20 cellular contexts compared by ENCODE assay signal in genomic region chr1:117904485-117904884, GRCh38. TPM values are rescaled to one million over a fixed set of nuclear protein-coding genes. Genes with fewer than 3 reads are reported as not detected.
DNase-seq lines count a peak whose midpoint lies in the region; ATAC-seq and TF ChIP-seq lines count a peak whose summit lies in the region.
"Had no signal": no experiment of that assay in that cellular context is flagged by ENCODE, and none has a peak within 500 bp of the region (broad histone marks: within the 10 kb centered on the region; RNA-seq: fewer than 3 reads in every experiment).

No MANE protein-coding gene starts in this region.

- intact Hi-C loops in right lobe of liver (cut with DNase I): no loop called here

- no peak for DNase-seq in activated naive CD8-positive, alpha-beta T cell treated with anti-CD3 and anti-CD28 coated beads, Interleukin-2, amount 50 U/mL, for 24 hours
- DNase-seq in activated naive CD8-positive, alpha-beta T cell treated with anti-CD3 and anti-CD28 coated beads for 36 hours: no peak
- DNase-seq in stimulated activated naive CD8-positive, alpha-beta T cell treated with anti-CD3 and anti-CD28 coated beads, Interleukin-15, Interleukin-2, amounts not matched to agents 100 U/mL and 50 U/mL, for 24 hours: no peak
- DNase-seq in T-helper 17 cell (no peak), right lobe of liver (peak in 1 of 3 donors; percentile 53), NCI-H1694 treated with DMSO at 0.1 percent for 48 hours (lab: John Stamatoyannopoulos, UW) (no peak)
- DNase-seq: AML-193; Caco-2; Calu3; CD4-positive, alpha-beta T cell; CD8-positive, alpha-beta T cell; DMS79 treated with DMSO at 0.1 percent for 48 hours; GF-D8 had no signal

- H3K4me3 ChIP-seq in right lobe of liver: no peak overlapping the region
- H3K4me3 ChIP-seq: A549; BLaER1 treated with 17β-estradiol and CSF1 and Interleukin-3, amounts not matched to agents 10 nM and 100 nM had no signal

- H3K9me3 ChIP-seq in T-helper 17 cell (ENCODE audit: control insufficient read depth, low read length, poor library complexity, severe bottlenecking) (no peaks in the 10 kb centered on the region), right lobe of liver (no peaks in the 10 kb centered on the region)
- H3K9me3 ChIP-seq: A549; BLaER1 treated with 17β-estradiol and CSF1 and Interleukin-3, amounts not matched to agents 10 nM and 100 nM; Caco-2 had no signal

- no peaks in the 10 kb centered on the region for H3K27me3 Mint-ChIP-seq in activated naive CD8-positive, alpha-beta T cell treated with anti-CD3 and anti-CD28 coated beads, Interleukin-2, amount 50 U/mL, for 24 hours
- no peaks in the 10 kb centered on the region for H3K27me3 Mint-ChIP-seq in activated naive CD8-positive, alpha-beta T cell treated with anti-CD3 and anti-CD28 coated beads for 36 hours
- no peaks in the 10 kb centered on the region for H3K27me3 Mint-ChIP-seq in stimulated activated naive CD8-positive, alpha-beta T cell treated with anti-CD3 and anti-CD28 coated beads, Interleukin-15, Interleukin-2, amounts not matched to agents 100 ng/mL and 50 ng/mL, for 24 hours
- H3K27me3 Mint-ChIP-seq in T-helper 17 cell: no peaks in the 10 kb centered on the region
- H3K27me3 Mint-ChIP-seq: B cell; CD4-positive, alpha-beta T cell had no signal

- no peaks in the 10 kb centered on the region for H3K27me3 ChIP-seq in right lobe of liver
- H3K27me3 ChIP-seq: BLaER1 treated with 17β-estradiol and CSF1 and Interleukin-3, amounts not matched to agents 10 nM and 100 nM had no signal

- H3K36me3 ChIP-seq in right lobe of liver: peaks cover 0 to 20% (median 10%) of the 10 kb centered on the region in 4 donors

- TF ChIP-seq CTCF in right lobe of liver (IDR thresholded peaks at IDR 0.05): no peak

- peaks cover 0 to 15% (median 4%) of the 10 kb centered on the region in 4 donors for H3K4me1 ChIP-seq in right lobe of liver
- H3K4me1 ChIP-seq: A549; BLaER1 treated with 17β-estradiol and CSF1 and Interleukin-3, amounts not matched to agents 10 nM and 100 nM; Caco-2 had no signal

- H3K27ac ChIP-seq in right lobe of liver: no peak overlapping the region
- H3K27ac ChIP-seq: 22Rv1; A549; BLaER1 treated with 17β-estradiol and CSF1 and Interleukin-3, amounts not matched to agents 10 nM and 100 nM; C4-2B had no signal

- 69% methylated on average over 3 of the region's 3 CpGs for WGBS in right lobe of liver (ENCODE audit: insufficient coverage, low coverage, low lambda C conversion rate, missing lambda C conversion rate)

- peak overlapping the region; percentile 3 for H3K27ac Mint-ChIP-seq in activated naive CD8-positive, alpha-beta T cell treated with anti-CD3 and anti-CD28 coated beads, Interleukin-2, amount 50 U/mL, for 24 hours
- no peak overlapping the region for H3K27ac Mint-ChIP-seq in activated naive CD8-positive, alpha-beta T cell treated with anti-CD3 and anti-CD28 coated beads for 36 hours
- H3K27ac Mint-ChIP-seq in stimulated activated naive CD8-positive, alpha-beta T cell treated with anti-CD3 and anti-CD28 coated beads, Interleukin-15, Interleukin-2, amounts not matched to agents 100 ng/mL and 50 ng/mL, for 24 hours: peak overlapping the region; percentile 36
- peak overlapping the region; percentile 67 for H3K27ac Mint-ChIP-seq in T-helper 17 cell
- H3K27ac Mint-ChIP-seq: B cell; CD4-positive, alpha-beta T cell; CD8-positive, alpha-beta T cell had no signal

- H3K9me3 Mint-ChIP-seq in activated naive CD8-positive, alpha-beta T cell treated with anti-CD3 and anti-CD28 coated beads, Interleukin-2, amount 50 U/mL, for 24 hours: peaks cover 6% of the 10 kb centered on the region
- no peaks in the 10 kb centered on the region for H3K9me3 Mint-ChIP-seq in activated naive CD8-positive, alpha-beta T cell treated with anti-CD3 and anti-CD28 coated beads for 36 hours
- H3K9me3 Mint-ChIP-seq in stimulated activated naive CD8-positive, alpha-beta T cell treated with anti-CD3 and anti-CD28 coated beads, Interleukin-15, Interleukin-2, amounts not matched to agents 100 ng/mL and 50 ng/mL, for 24 hours: no peaks in the 10 kb centered on the region
- H3K9me3 Mint-ChIP-seq: CD4-positive, alpha-beta T cell; CD8-positive, alpha-beta T cell had no signal

- peaks cover 43% of the 10 kb centered on the region for H3K36me3 Mint-ChIP-seq in activated naive CD8-positive, alpha-beta T cell treated with anti-CD3 and anti-CD28 coated beads, Interleukin-2, amount 50 U/mL, for 24 hours (ENCODE audit: low read depth)
- H3K36me3 Mint-ChIP-seq in activated naive CD8-positive, alpha-beta T cell treated with anti-CD3 and anti-CD28 coated beads for 36 hours: peaks cover 33% of the 10 kb centered on the region
- peaks cover 52% of the 10 kb centered on the region for H3K36me3 Mint-ChIP-seq in stimulated activated naive CD8-positive, alpha-beta T cell treated with anti-CD3 and anti-CD28 coated beads, Interleukin-15, Interleukin-2, amounts not matched to agents 100 ng/mL and 50 ng/mL, for 24 hours (ENCODE audit: low read depth)
- peaks cover 27% of the 10 kb centered on the region for H3K36me3 Mint-ChIP-seq in T-helper 17 cell (ENCODE audit: low read depth)

- ATAC-seq in activated naive CD8-positive, alpha-beta T cell treated with anti-CD3 and anti-CD28 coated beads, Interleukin-2, amount 50 U/mL, for 24 hours: no peak
- ATAC-seq in stimulated activated naive CD8-positive, alpha-beta T cell treated with anti-CD3 and anti-CD28 coated beads, Interleukin-15, Interleukin-2, amounts not matched to agents 100 U/mL and 50 U/mL, for 24 hours: no peak
- ATAC-seq in T-helper 17 cell: no peak
- peak; percentile 86 to 95 (median 91) for ATAC-seq in right lobe of liver
- ATAC-seq in HG02852 (IDR thresholded peaks at IDR 0.05; ENCODE audit: unreplicated experiment): no peak
- ATAC-seq: A549; CD8-positive, alpha-beta T cell had no signal

- peaks cover 2% of the 10 kb centered on the region for H3K4me1 Mint-ChIP-seq in activated naive CD8-positive, alpha-beta T cell treated with anti-CD3 and anti-CD28 coated beads, Interleukin-2, amount 50 U/mL, for 24 hours
- no peaks in the 10 kb centered on the region for H3K4me1 Mint-ChIP-seq in activated naive CD8-positive, alpha-beta T cell treated with anti-CD3 and anti-CD28 coated beads for 36 hours
- no peaks in the 10 kb centered on the region for H3K4me1 Mint-ChIP-seq in stimulated activated naive CD8-positive, alpha-beta T cell treated with anti-CD3 and anti-CD28 coated beads, Interleukin-15, Interleukin-2, amounts not matched to agents 100 ng/mL and 50 ng/mL, for 24 hours (ENCODE audit: low read depth)
- H3K4me1 Mint-ChIP-seq in T-helper 17 cell: no peaks in the 10 kb centered on the region
- H3K4me1 Mint-ChIP-seq: B cell had no signal

- H3K4me3 Mint-ChIP-seq in activated naive CD8-positive, alpha-beta T cell treated with anti-CD3 and anti-CD28 coated beads, Interleukin-2, amount 50 U/mL, for 24 hours: no peak overlapping the region
- H3K4me3 Mint-ChIP-seq in activated naive CD8-positive, alpha-beta T cell treated with anti-CD3 and anti-CD28 coated beads for 36 hours: no peak overlapping the region
- no peak overlapping the region for H3K4me3 Mint-ChIP-seq in stimulated activated naive CD8-positive, alpha-beta T cell treated with anti-CD3 and anti-CD28 coated beads, Interleukin-15, Interleukin-2, amounts not matched to agents 100 ng/mL and 50 ng/mL, for 24 hours
- H3K4me3 Mint-ChIP-seq in T-helper 17 cell: no peak overlapping the region
- H3K4me3 Mint-ChIP-seq: B cell; CD4-positive, alpha-beta T cell; CD8-positive, alpha-beta T cell had no signal

- TF ChIP-seq POLR2A in right lobe of liver (IDR thresholded peaks at IDR 0.05): no peak

RNA-seq across cellular contexts. Expression of gene GDAP2, which starts 24.9 kb away (rescaled TPM):
- total RNA-seq in activated naive CD8-positive, alpha-beta T cell treated with anti-CD3 and anti-CD28 coated beads for 36 hours: 10 to 100 TPM; 21.3 to 25.6 TPM
- total RNA-seq in T-helper 17 cell (10 to 100 TPM; 24.1 to 28.8 TPM), right lobe of liver (10 to 100 TPM; 11.3 to 16.2 (median 13.2) TPM)

RNA-seq across cellular contexts. Expression of gene WDR3, which starts 25.1 kb away (rescaled TPM):
- total RNA-seq in activated naive CD8-positive, alpha-beta T cell treated with anti-CD3 and anti-CD28 coated beads for 36 hours: 10 to 100 TPM; 86.4 to 91.5 TPM
- 10 to 100 TPM in 1 of 2 donors, 1 to 10 TPM in 1; 9.3 to 11.0 TPM for total RNA-seq in T-helper 17 cell
- 10 to 100 TPM; 10.4 to 18.8 (median 15.1) TPM for total RNA-seq in right lobe of liver

Comparison
In these comparisons a context has a peak if more than half of its experiments do, and no peak if none do; other contexts are left out.
1. ATAC-seq: peak in right lobe of liver (4 of 4); none in activated naive CD8-positive, alpha-beta T cell treated with anti-CD3 and anti-CD28 coated beads, Interleukin-2, amount 50 U/mL, for 24 hours (single experiment), stimulated activated naive CD8-positive, alpha-beta T cell treated with anti-CD3 and anti-CD28 coated beads, Interleukin-15, Interleukin-2, amounts not matched to agents 100 U/mL and 50 U/mL, for 24 hours (single experiment), T-helper 17 cell (single experiment) and HG02852 (single experiment).
2. RNA of gene WDR3, which starts 25.1 kb away (total RNA-seq): 86.4 to 91.5 TPM in activated naive CD8-positive, alpha-beta T cell treated with anti-CD3 and anti-CD28 coated beads for 36 hours; 10.4 to 18.8 TPM in right lobe of liver and 9.3 to 11.0 TPM in T-helper 17 cell; every median in the first group is over 4 times any median in the second.